ENCODE assay signal across 28 cellular contexts in the genomic region with DNA sequence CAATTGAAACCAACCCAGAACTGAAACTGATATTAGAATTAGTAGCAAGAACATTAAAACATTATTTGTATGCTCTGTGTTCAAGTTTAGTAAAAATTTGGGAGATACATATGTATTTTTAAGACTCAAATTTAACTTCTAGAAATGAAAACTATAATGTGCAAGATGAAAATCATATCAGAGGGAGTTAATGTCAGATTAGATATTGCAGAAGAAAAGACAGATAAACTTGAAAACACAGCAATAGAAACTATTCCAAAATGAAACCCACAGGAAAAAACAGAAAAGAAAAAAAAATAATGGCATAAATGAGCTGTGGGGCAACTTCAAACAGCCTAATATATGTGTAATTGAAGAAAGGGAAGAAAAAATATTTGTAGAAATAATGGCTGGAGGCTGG.
"Had no signal": no experiment of that assay in that cellular context is flagged by ENCODE, and none has a peak within 500 bp of the region (broad histone marks: within the 10 kb centered on the region; RNA-seq: fewer than 3 reads in every experiment).

No MANE protein-coding gene starts in this region.

- H3K4me1 ChIP-seq: colonic mucosa, esophagus muscularis mucosa, esophagus squamous epithelium, foreskin keratinocyte, gastroesophageal sphincter, heart right ventricle had no signal

- H3K9me3 ChIP-seq: colonic mucosa had no signal

- H3K79me2 ChIP-seq: hepatocyte had no signal

- H3K36me3 ChIP-seq: colonic mucosa, esophagus muscularis mucosa, esophagus squamous epithelium, gastroesophageal sphincter, heart left ventricle had no signal

- H2AFZ ChIP-seq: hepatocyte had no signal

- FAIRE-seq: colon, endometrium, endothelial cell of umbilical vein, frontal cortex had no signal

- H3K27me3 ChIP-seq: colonic mucosa, dorsolateral prefrontal cortex, esophagus muscularis mucosa, esophagus squamous epithelium, foreskin keratinocyte, gastrocnemius medialis, gastroesophageal sphincter, heart left ventricle, heart right ventricle, hepatocyte had no signal

- ATAC-seq: effector memory CD8-positive, alpha-beta T cell; esophagus mucosa; foreskin keratinocyte; gastrocnemius medialis; gastroesophageal sphincter; heart left ventricle; heart right ventricle had no signal

- DNase-seq: cortex of kidney; dermis blood vessel endothelial cell; dorsolateral prefrontal cortex; effector CD4-positive, alpha-beta T cell; effector CD8-positive, alpha-beta T cell; effector memory CD4-positive, alpha-beta T cell; effector memory CD8-positive, alpha-beta T cell; erythroblast; esophagus squamous epithelium; foreskin fibroblast; foreskin keratinocyte; foreskin melanocyte; gastrocnemius medialis; glutamatergic neuron; head of caudate nucleus; heart left ventricle; heart right ventricle had no signal

- H3K4me2 ChIP-seq: hepatocyte had no signal

- H3K27ac ChIP-seq: colonic mucosa, coronary artery, dorsolateral prefrontal cortex, epithelial cell of prostate, esophagus muscularis mucosa, esophagus squamous epithelium, foreskin keratinocyte, gastrocnemius medialis, gastroesophageal sphincter, heart left ventricle, heart right ventricle, hepatocyte had no signal

- H3K4me3 ChIP-seq: colonic mucosa, coronary artery, dorsolateral prefrontal cortex, esophagus muscularis mucosa, esophagus squamous epithelium, gastrocnemius medialis, gastroesophageal sphincter, heart left ventricle, heart right ventricle, hepatocyte had no signal
